In genomic region chr13:87554045-87554444, GRCh38 we compare ENCODE assay signal across 36 cellular contexts.
"Had no signal": no experiment of that assay in that cellular context is flagged by ENCODE, and none has a peak within 500 bp of the region (broad histone marks: within the 10 kb centered on the region; RNA-seq: fewer than 3 reads in every experiment).

No MANE protein-coding gene starts in this region.

- H3K4me3 Mint-ChIP-seq: activated B cell treated with CpG ODN at 0.5 μM for 24 hours; activated CD4-positive, alpha-beta memory T cell treated with anti-CD3 and anti-CD28 coated beads for 36 hours; activated naive CD4-positive, alpha-beta T cell treated with anti-CD3 and anti-CD28 coated beads, Interleukin-2, amount 10 ng/mL, durations not matched to agents 7 days and 5 days; activated naive CD8-positive, alpha-beta T cell; activated naive CD8-positive, alpha-beta T cell treated with anti-CD3 and anti-CD28 coated beads, Interleukin-2, amount 50 U/mL, for 24 hours; activated T-cell treated with anti-CD3 and anti-CD28 coated beads, Interleukin-2, amount 50 U/mL, for 4 hours; brain had no signal

- FAIRE-seq: bronchial epithelial cell had no signal

- H3K27me3 ChIP-seq: Peyer's patch had no signal

- H3K4me3 ChIP-seq: Peyer's patch had no signal

- H3K4me1 Mint-ChIP-seq: activated B cell treated with CpG ODN at 0.5 μM for 24 hours; activated naive CD4-positive, alpha-beta T cell treated with anti-CD3 and anti-CD28 coated beads, Interleukin-2, amount 10 ng/mL, durations not matched to agents 7 days and 5 days; activated naive CD8-positive, alpha-beta T cell treated with anti-CD3 and anti-CD28 coated beads, Interleukin-2, amount 50 U/mL, for 24 hours; brain had no signal

- H3K4me1 ChIP-seq: Peyer's patch had no signal

- H3K36me3 ChIP-seq: Peyer's patch had no signal

- ATAC-seq: activated naive CD8-positive, alpha-beta T cell treated with anti-CD3 and anti-CD28 coated beads, Interleukin-2, amount 50 U/mL, for 24 hours; activated T-cell treated with anti-CD3 and anti-CD28 coated beads, Interleukin-2, amount 50 U/mL, for 4 hours; PC-3 had no signal

- H3K27ac ChIP-seq: Peyer's patch, VCaP had no signal

- H3K27me3 Mint-ChIP-seq: activated B cell treated with CpG ODN at 0.5 μM for 24 hours; activated CD4-positive, alpha-beta memory T cell treated with anti-CD3 and anti-CD28 coated beads for 36 hours; activated naive CD4-positive, alpha-beta T cell treated with anti-CD3 and anti-CD28 coated beads, Interleukin-2, amount 10 ng/mL, durations not matched to agents 7 days and 5 days; activated naive CD8-positive, alpha-beta T cell; activated naive CD8-positive, alpha-beta T cell treated with anti-CD3 and anti-CD28 coated beads, Interleukin-2, amount 50 U/mL, for 24 hours; brain had no signal

- H3K27ac Mint-ChIP-seq: activated B cell treated with CpG ODN at 0.5 μM for 24 hours; activated CD4-positive, alpha-beta memory T cell treated with anti-CD3 and anti-CD28 coated beads for 36 hours; activated naive CD4-positive, alpha-beta T cell treated with anti-CD3 and anti-CD28 coated beads, Interleukin-2, amount 10 ng/mL, durations not matched to agents 7 days and 5 days; activated naive CD8-positive, alpha-beta T cell; activated naive CD8-positive, alpha-beta T cell treated with anti-CD3 and anti-CD28 coated beads, Interleukin-2, amount 50 U/mL, for 24 hours; brain had no signal

- H3K9me3 ChIP-seq: Peyer's patch had no signal

- H3K36me3 Mint-ChIP-seq: activated CD4-positive, alpha-beta memory T cell treated with anti-CD3 and anti-CD28 coated beads for 36 hours; activated naive CD4-positive, alpha-beta T cell treated with anti-CD3 and anti-CD28 coated beads, Interleukin-2, amount 10 ng/mL, durations not matched to agents 7 days and 5 days; activated naive CD8-positive, alpha-beta T cell; brain had no signal

- DNase-seq: activated B cell treated with CpG ODN at 0.5 μM for 24 hours; activated CD4-positive, alpha-beta memory T cell treated with anti-CD3 and anti-CD28 coated beads for 36 hours; activated CD4-positive, alpha-beta T cell treated with anti-CD3 and anti-CD28 coated beads for 4 hours; activated CD4-positive, alpha-beta T cell treated with anti-CD3 and anti-CD28 coated beads, Interleukin-2, amount 50 U/mL, for 1 hour; activated CD4-positive, CD25-positive, alpha-beta regulatory T cell treated with anti-CD3 and anti-CD28 coated beads, Interleukin-2, amount 50 U/mL, for 72 hours; activated CD8-positive, alpha-beta memory T cell treated with anti-CD3 and anti-CD28 coated beads, Interleukin-2, amount 50 U/mL, for 4 hours; activated effector memory CD4-positive, alpha-beta T cell treated with Interleukin-2 at 50 U/mL for 16 hours; activated naive CD4-positive, alpha-beta T cell treated with anti-CD3 and anti-CD28 coated beads, Interleukin-2, amount 10 ng/mL, durations not matched to agents 7 days and 5 days; activated naive CD8-positive, alpha-beta T cell treated with anti-CD3 and anti-CD28 coated beads, Interleukin-2, amount 50 U/mL, for 24 hours; activated T-cell treated with anti-CD3 and anti-CD28 coated beads for 4 hours; activated T-cell treated with anti-CD3 and anti-CD28 coated beads, Interleukin-2, amount 50 U/mL, for 4 hours; anterior cingulate cortex; caudate nucleus; cerebellar nuclear complex; NCI-H1092 treated with DMSO at 0.1 percent for 48 hours; NCI-H1417; NCI-H146; NCI-H187; NCI-H2029 treated with DMSO at 0.1 percent for 48 hours; NCI-H2171 treated with DMSO at 0.1 percent for 48 hours; NCI-H2227 treated with DMSO at 0.1 percent for 48 hours; NCI-H446; NCI-H510A treated with DMSO at 0.1 percent for 48 hours; NCI-H526 treated with DMSO at 0.1 percent for 48 hours; PC-3; Peyer's patch; RPMI8226; SIG-M5; SW 1271; T-helper 1 cell; T-helper 2 cell; T-helper 9 cell had no signal

- H3K9me3 Mint-ChIP-seq: activated naive CD4-positive, alpha-beta T cell treated with anti-CD3 and anti-CD28 coated beads, Interleukin-2, amount 10 ng/mL, durations not matched to agents 7 days and 5 days; activated naive CD8-positive, alpha-beta T cell treated with anti-CD3 and anti-CD28 coated beads, Interleukin-2, amount 50 U/mL, for 24 hours; brain had no signal
